In genomic region chr11:120835601-120836228, GRCh38 we compare ENCODE assay signal across 11 cellular contexts.
DNase-seq lines count a peak whose midpoint lies in the region; ATAC-seq, FAIRE-seq and TF ChIP-seq lines count a peak whose summit lies in the region.
"Had no signal": no experiment of that assay in that cellular context is flagged by ENCODE, and none has a peak within 500 bp of the region (broad histone marks: within the 10 kb centered on the region; RNA-seq: fewer than 3 reads in every experiment).

No MANE protein-coding gene starts in this region.

- no peak for TF ChIP-seq EP300 in SK-N-SH (IDR thresholded peaks at IDR 0.05; ENCODE audit: borderline replicate concordance in 1 of 2, low read depth in 1 of 2, low read length in 1 of 2)

- H3K9ac ChIP-seq in SK-N-SH, result no peak overlapping the region

- H3F3A ChIP-seq in SK-N-SH (replicated peaks; ENCODE audit: insufficient read depth), result no peaks in the 10 kb centered on the region

- H3K9me2 ChIP-seq in SK-N-SH, result no peaks in the 10 kb centered on the region

- H2AFZ ChIP-seq in SK-N-SH (ENCODE audit: low read depth), result no peak overlapping the region

- peak; percentile 85 for FAIRE-seq in GM19239 (lab: Jason Lieb, UNC)

- H3K36me3 Mint-ChIP-seq in activated T-helper 2 cell treated with anti-CD3 and anti-CD28 coated beads, Interferon-gamma antibody, Interleukin-2, Interleukin-4, amounts not matched to agents 10 μg/mL and 5 μg/mL and 100 μg/mL, durations not matched to agents 14 hours and 24 hours and 36 hours (ENCODE audit: low read depth), result no peaks in the 10 kb centered on the region

- POLR2A ChIA-PET in SK-N-SH (lab: Yijun Ruan, JAX), result no interaction called here

- H3K27me3 ChIP-seq in GM06990 (replicated peaks; ENCODE audit: control insufficient read depth, insufficient read depth, low read length) (no peaks in the 10 kb centered on the region), SK-N-SH (ENCODE audit: insufficient read depth) (no peaks in the 10 kb centered on the region), tibial artery (peaks cover 0 to 24% of the 10 kb centered on the region in 2 donors)
- H3K27me3 ChIP-seq: neutrophil had no signal

- 42% methylated on average over 11 of the region's 11 CpGs for WGBS in SK-N-SH (ENCODE audit: low lambda C conversion rate)

- H3K9me3 ChIP-seq in SK-N-SH (no peaks in the 10 kb centered on the region), tibial artery (no peaks in the 10 kb centered on the region)
- H3K9me3 ChIP-seq: neutrophil had no signal

- no peak overlapping the region for H3K4me2 ChIP-seq in SK-N-SH

- peak; percentile 20 for TF ChIP-seq CTCF in GM06990 (IDR thresholded peaks at IDR 0.05; ENCODE audit: insufficient read depth, low read length, poor library complexity, severe bottlenecking)
- TF ChIP-seq CTCF in SK-N-SH (IDR thresholded peaks at IDR 0.05), result no peak
- TF ChIP-seq CTCF in tibial artery (IDR thresholded peaks at IDR 0.05), result no peak

- peaks cover 18% of the 10 kb centered on the region for H3K4me1 Mint-ChIP-seq in activated T-helper 2 cell treated with anti-CD3 and anti-CD28 coated beads, Interferon-gamma antibody, Interleukin-2, Interleukin-4, amounts not matched to agents 10 μg/mL and 5 μg/mL and 100 μg/mL, durations not matched to agents 14 hours and 24 hours and 36 hours (ENCODE audit: low read depth)

- no peaks in the 10 kb centered on the region for H3K36me3 ChIP-seq in GM06990 (ENCODE audit: control insufficient read depth, insufficient read depth, low read length)
- no peaks in the 10 kb centered on the region for H3K36me3 ChIP-seq in SK-N-SH (replicated peaks in 1 of 2; ENCODE audit: control insufficient read depth in 1 of 2, insufficient read depth in 2 of 2, low read length in 1 of 2)
- H3K36me3 ChIP-seq in tibial artery, result no peaks in the 10 kb centered on the region
- H3K36me3 ChIP-seq: neutrophil had no signal

- CTCF ChIA-PET in SK-N-SH (lab: Yijun Ruan, JAX), result interaction anchor here (0.9 kb wide), 1 partner anchor 16 kb away, joined by 3 read pairs; no protein-coding TSS in a partner anchor

- H3K27ac ChIP-seq in SK-N-SH (ENCODE audit: low read depth in 2 of 2, low read length in 1 of 2), result no peak overlapping the region
- no peak overlapping the region for H3K27ac ChIP-seq in tibial artery
- H3K27ac ChIP-seq: epithelial cell of prostate, neutrophil, VCaP had no signal

- H3K4me1 ChIP-seq in SK-N-SH (ENCODE audit: control insufficient read depth in 1 of 2, insufficient read depth in 2 of 2, low read depth in 1 of 2, low read length in 1 of 2) (peaks cover 0 to 7% of the 10 kb centered on the region in 2 experiments; a peak in 1 of 4 replicates), tibial artery (no peaks in the 10 kb centered on the region)

- intact Hi-C loops in activated T-helper 2 cell treated with anti-CD3 and anti-CD28 coated beads, Interferon-gamma antibody, Interleukin-2, Interleukin-4, amounts not matched to agents 10 μg/mL and 5 μg/mL and 100 μg/mL, durations not matched to agents 14 hours and 24 hours and 36 hours (cut with micrococcal nuclease), result loop anchor here (5.0 kb wide), 1 partner anchor 817 kb away; no protein-coding TSS in a partner anchor
- intact Hi-C loops in tibial artery (cut with DNase I; ENCODE audit: low total_unique reads) (no loop called here), posterior cingulate gyrus (cut with DNase I) (no loop called here)

- peak; percentile 29 for DNase-seq in GM06990 (ENCODE audit: extremely low read depth, insufficient read length)
- peak; percentile 60 for DNase-seq in GM19239 (ENCODE audit: insufficient read length, low spot score)
- DNase-seq in activated T-helper 2 cell treated with anti-CD3 and anti-CD28 coated beads, Interferon-gamma antibody, Interleukin-2, Interleukin-4, amounts not matched to agents 10 μg/mL and 5 μg/mL and 100 μg/mL, durations not matched to agents 14 hours and 24 hours and 36 hours (ENCODE audit: low spot score), result peak; percentile 13
- no peak for DNase-seq in SK-N-SH
- DNase-seq in tibial artery, result no peak
- DNase-seq in foreskin melanocyte, result no peak
- DNase-seq in posterior cingulate gyrus, result no peak

- peaks cover 17% of the 10 kb centered on the region for H3K27me3 Mint-ChIP-seq in activated T-helper 2 cell treated with anti-CD3 and anti-CD28 coated beads, Interferon-gamma antibody, Interleukin-2, Interleukin-4, amounts not matched to agents 10 μg/mL and 5 μg/mL and 100 μg/mL, durations not matched to agents 14 hours and 24 hours and 36 hours (ENCODE audit: low read depth)

- TF ChIP-seq RAD21 in SK-N-SH (IDR thresholded peaks at IDR 0.05; ENCODE audit: low read length), result no peak

- peak; percentile 84 for ATAC-seq in HG03025 (IDR thresholded peaks at IDR 0.05; ENCODE audit: low FRiP score, unreplicated experiment)

- H3K27ac Mint-ChIP-seq in activated T-helper 2 cell treated with anti-CD3 and anti-CD28 coated beads, Interferon-gamma antibody, Interleukin-2, Interleukin-4, amounts not matched to agents 10 μg/mL and 5 μg/mL and 100 μg/mL, durations not matched to agents 14 hours and 24 hours and 36 hours, result peak overlapping the region; percentile 47

- H3K4me3 Mint-ChIP-seq in activated T-helper 2 cell treated with anti-CD3 and anti-CD28 coated beads, Interferon-gamma antibody, Interleukin-2, Interleukin-4, amounts not matched to agents 10 μg/mL and 5 μg/mL and 100 μg/mL, durations not matched to agents 14 hours and 24 hours and 36 hours (ENCODE audit: low read depth), result no peak overlapping the region

- H3K4me3 ChIP-seq in GM06990 (replicated peaks; ENCODE audit: low read depth, low read length), result no peak overlapping the region
- no peak overlapping the region for H3K4me3 ChIP-seq in SK-N-SH (ENCODE audit: low read depth in 2 of 2, low read length in 1 of 2)
- H3K4me3 ChIP-seq in tibial artery, result no peak overlapping the region

- H3K9me3 Mint-ChIP-seq in activated T-helper 2 cell treated with anti-CD3 and anti-CD28 coated beads, Interferon-gamma antibody, Interleukin-2, Interleukin-4, amounts not matched to agents 10 μg/mL and 5 μg/mL and 100 μg/mL, durations not matched to agents 14 hours and 24 hours and 36 hours, result no peaks in the 10 kb centered on the region

- no peaks in the 10 kb centered on the region for H4K20me1 ChIP-seq in SK-N-SH (ENCODE audit: insufficient read depth)

- H3K79me2 ChIP-seq in SK-N-SH (ENCODE audit: insufficient read depth), result no peaks in the 10 kb centered on the region

TF ChIP-seq in SK-N-SH, 30 proteins besides CTCF, POLR2A, EP300 and RAD21 (continues in another document):
- TF ChIP-seq FOSL2 (IDR thresholded peaks at IDR 0.05; ENCODE audit: borderline replicate concordance, low read depth) (no peak), REST (IDR thresholded peaks at IDR 0.05; ENCODE audit: low read depth, low read length) (no peak), RCOR1 (IDR thresholded peaks at IDR 0.05; ENCODE audit: low read length) (no peak), GABPA (IDR thresholded peaks at IDR 0.05; ENCODE audit: low read depth) (no peak), NFIC (IDR thresholded peaks at IDR 0.05; ENCODE audit: borderline replicate concordance) (no peak), RFX5 (IDR thresholded peaks at IDR 0.05; ENCODE audit: low read length) (no peak), SMC3 (IDR thresholded peaks at IDR 0.05; ENCODE audit: low read depth, low read length) (no peak), YY1 (IDR thresholded peaks at IDR 0.05; ENCODE audit: low read depth) (no peak), FOXM1 (IDR thresholded peaks at IDR 0.05; ENCODE audit: low read depth) (no peak), EZH2phosphoT487 (IDR thresholded peaks at IDR 0.05; ENCODE audit: borderline replicate concordance, low read depth) (no peak), SIN3A (IDR thresholded peaks at IDR 0.05; ENCODE audit: borderline replicate concordance, low read depth, low read length) (no peak), MEF2A (IDR thresholded peaks at IDR 0.05; ENCODE audit: borderline replicate concordance, low read depth) (no peak), JUND (IDR thresholded peaks at IDR 0.05) (no peak), PBX3 (IDR thresholded peaks at IDR 0.05) (no peak)

Comparison
In these comparisons a context has a peak if more than half of its experiments do, and no peak if none do; other contexts are left out.
1. DNase-seq: peak in GM06990 (single experiment), GM19239 (single experiment) and activated T-helper 2 cell treated with anti-CD3 and anti-CD28 coated beads, Interferon-gamma antibody, Interleukin-2, Interleukin-4, amounts not matched to agents 10 μg/mL and 5 μg/mL and 100 μg/mL, durations not matched to agents 14 hours and 24 hours and 36 hours (single experiment); none in SK-N-SH (single experiment), tibial artery (0 of 2), foreskin melanocyte (single experiment) and posterior cingulate gyrus (0 of 10).